Comparison of ENCODE assay signal across 8 cellular contexts in genomic region chr5:147857302-147858129, GRCh38. TPM values are rescaled to one million over a fixed set of nuclear protein-coding genes. Genes with fewer than 3 reads are reported as not detected.
DNase-seq lines count a peak whose midpoint lies in the region; ATAC-seq, FAIRE-seq and TF ChIP-seq lines count a peak whose summit lies in the region.

No MANE protein-coding gene starts in this region.

- FAIRE-seq in colon (lab: Jason Lieb, UNC), result peak; percentile 88

- peak; percentile 76 for ATAC-seq in GM21576 (IDR thresholded peaks at IDR 0.05; ENCODE audit: unreplicated experiment)

- H3K4me3 ChIP-seq in lower leg skin (ENCODE audit: low read depth, poor library complexity, severe bottlenecking), result no peak overlapping the region

- no peak for TF ChIP-seq CTCF in lower leg skin (IDR thresholded peaks at IDR 0.05)

- TF ChIP-seq POLR2A in lower leg skin (IDR thresholded peaks at IDR 0.05), result no peak

- intact Hi-C loops in lower leg skin (cut with DNase I; ENCODE audit: low total_unique reads), result no loop called here

- DNase-seq in NCI-H526 (lab: John Stamatoyannopoulos, UW) (peak; percentile 10 to 69), NCI-H526 treated with DMSO at 0.1 percent for 48 hours (lab: John Stamatoyannopoulos, UW) (no peak), HuH-7.5 (ENCODE audit: low spot score) (peak; percentile 13), T1000 (lab: John Stamatoyannopoulos, UW) (peak; percentile 4), lower leg skin (ENCODE audit: low spot score in 2 of 2) (peak; percentile 65 to 85)
- peak; percentile 8 to 16 for DNase-seq in stimulated activated CD8-positive, alpha-beta memory T cell treated with anti-CD3 and anti-CD28 coated beads, Interleukin-4, amount 100 ng/mL, for 1 hour (ENCODE audit: low read depth in 2 of 2, low spot score in 1 of 2)

- 0 to 1% methylated on average over 2 of the region's 2 CpGs for WGBS in lower leg skin, 2 donors

RNA-seq across cellular contexts. Expression of gene SCGB3A2, which starts 21.0 kb away (rescaled TPM):
- total RNA-seq in lower leg skin, result not detected

RNA-seq across cellular contexts. Expression of gene SPINK1, which starts 26.0 kb away (rescaled TPM):
- 10 to 100 TPM in 1 of 4 donors, 1 to 10 TPM in 2, not detected in 1; 1.2 to 52.2 (median 1.5) TPM for total RNA-seq in lower leg skin

RNA-seq across cellular contexts. Expression of gene C5orf46, which starts 48.8 kb away (rescaled TPM):
- total RNA-seq in lower leg skin, result 100 to 1,000 TPM in 2 of 4 donors, 10 to 100 TPM in 2; 45.6 to 201 (median 139) TPM
